In genomic region chr12:6817056-6817455, GRCh38 we compare ENCODE assay signal across 1 cellular context.
TF ChIP-seq lines count a peak whose summit lies in the region.

No MANE protein-coding gene starts in this region.

TF ChIP-seq in H1, 55 proteins besides CTCF, POLR2A, EP300 and RAD21:
- TF ChIP-seq MAX (IDR thresholded peaks at IDR 0.05), result no peak
- no peak for TF ChIP-seq NANOG (IDR thresholded peaks at IDR 0.05; ENCODE audit: insufficient read depth, low read depth, low read length, poor library complexity, severe bottlenecking)
- no peak for TF ChIP-seq CREB1 (IDR thresholded peaks at IDR 0.05)
- no peak for TF ChIP-seq SRF (IDR thresholded peaks at IDR 0.05; ENCODE audit: low read depth, low read length)
- no peak for TF ChIP-seq SP1 (IDR thresholded peaks at IDR 0.05; ENCODE audit: low read depth, low read length)
- no peak for TF ChIP-seq RXRA (IDR thresholded peaks at IDR 0.05; ENCODE audit: insufficient read depth, low read depth, low read length)
- no peak for TF ChIP-seq SP2 (IDR thresholded peaks at IDR 0.05; ENCODE audit: low read length)
- TF ChIP-seq JUN (IDR thresholded peaks at IDR 0.05; ENCODE audit: low read depth, low read length), result no peak
- TF ChIP-seq TAF7 (optimal IDR thresholded peaks at IDR 0.05; ENCODE audit: borderline replicate concordance, low read depth, low read length), result no peak
